Comparison of ENCODE assay signal across 17 cellular contexts in the genomic region with DNA sequence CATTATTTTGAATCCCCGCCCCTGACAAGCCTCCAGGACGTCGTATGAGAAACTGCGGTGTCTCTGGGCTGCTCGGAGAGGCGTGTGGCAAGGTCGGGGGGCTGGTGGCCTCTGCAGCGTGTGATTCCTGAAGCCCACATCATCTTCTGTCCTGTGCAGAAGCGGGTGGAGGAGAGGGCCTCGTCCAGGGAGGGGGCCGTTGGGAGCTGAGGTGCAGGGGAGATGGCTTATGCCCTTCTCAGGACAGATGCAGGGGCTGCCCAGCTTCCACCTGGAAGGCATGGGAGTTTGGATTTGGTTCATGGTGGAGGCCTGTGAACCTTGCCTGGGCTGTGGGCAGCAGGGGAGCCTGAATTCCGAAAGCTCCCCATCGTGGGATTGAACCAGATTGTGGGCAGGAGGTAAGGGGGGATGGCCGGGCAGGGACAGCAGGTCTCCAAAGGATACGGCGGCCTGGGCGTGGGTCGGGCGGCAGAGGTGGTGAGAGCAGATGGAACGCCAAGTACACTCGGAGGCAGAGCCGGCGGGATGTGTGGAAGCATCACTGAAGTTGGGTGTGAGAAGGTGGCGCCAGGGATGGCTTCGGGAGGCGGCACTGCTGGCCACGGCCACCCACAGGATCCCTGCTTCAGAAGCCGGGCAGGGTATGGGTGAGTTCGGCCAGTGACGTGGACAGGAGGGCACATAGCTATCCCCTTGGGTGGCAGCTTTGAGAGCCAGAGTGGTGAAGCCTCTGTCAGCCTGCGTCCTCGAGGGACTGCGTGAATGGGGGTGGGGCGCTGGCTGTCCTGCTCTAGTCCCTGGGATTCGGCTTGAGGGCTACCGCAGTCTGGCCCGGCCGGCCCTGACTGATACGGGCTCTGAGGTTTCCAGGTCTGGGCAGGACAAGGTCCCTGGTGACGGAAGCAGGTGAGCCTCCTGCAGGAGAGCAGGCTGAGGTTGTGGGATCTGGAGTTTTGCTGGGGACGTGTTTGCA.
DNase-seq lines count a peak whose midpoint lies in the region; ATAC-seq and TF ChIP-seq lines count a peak whose summit lies in the region.
"Had no signal": no experiment of that assay in that cellular context is flagged by ENCODE, and none has a peak within 500 bp of the region (broad histone marks: within the 10 kb centered on the region; RNA-seq: fewer than 3 reads in every experiment).

No MANE protein-coding gene starts in this region.

- H3K27me3 ChIP-seq in right cardiac atrium (ENCODE audit: control insufficient read depth, insufficient read depth), result no peaks in the 10 kb centered on the region
- H3K27me3 ChIP-seq in left ventricle myocardium inferior (ENCODE audit: low read depth), result peaks cover 42% of the 10 kb centered on the region
- H3K27me3 ChIP-seq in naive thymus-derived CD4-positive, alpha-beta T cell (ENCODE audit: control insufficient read depth in 2 of 2, insufficient read depth in 2 of 2, low read length in 2 of 2), result no peaks in the 10 kb centered on the region
- H3K27me3 ChIP-seq in upper lobe of right lung, result no peaks in the 10 kb centered on the region
- H3K27me3 ChIP-seq: Peyer's patch had no signal

- DNase-seq in right cardiac atrium (peak in 2 of 3 donors; percentile 22 to 26), left ventricle myocardium inferior (no peak), chondrocyte (ENCODE audit: low spot score) (peak; percentile 90), upper lobe of right lung (peak; percentile 59), NCI-H1436 (lab: John Stamatoyannopoulos, UW) (no peak), epidermal melanocyte (ENCODE audit: insufficient read length, low spot score) (no peak)
- no peak for DNase-seq in naive thymus-derived CD4-positive, alpha-beta T cell
- no peak for DNase-seq in activated CD8-positive, alpha-beta T cell treated with anti-CD3 and anti-CD28 coated beads, Interleukin-2, amount 10 ng/mL, durations not matched to agents 7 days and 5 days
- DNase-seq: C1 segment of cervical spinal cord, DMS79, MV-4-11, NCI-H2029, NCI-H2171, SHP77 treated with DMSO at 0.1 percent for 48 hours, SK-N-SH had no signal

- H3K36me3 Mint-ChIP-seq in chondrocyte (ENCODE audit: low read depth), result no peaks in the 10 kb centered on the region
- H3K36me3 Mint-ChIP-seq in naive thymus-derived CD4-positive, alpha-beta T cell, result no peaks in the 10 kb centered on the region
- no peaks in the 10 kb centered on the region for H3K36me3 Mint-ChIP-seq in activated CD8-positive, alpha-beta T cell treated with anti-CD3 and anti-CD28 coated beads, Interleukin-2, amount 10 ng/mL, durations not matched to agents 7 days and 5 days (ENCODE audit: low read depth)

- H3K4me3 Mint-ChIP-seq in chondrocyte (ENCODE audit: unreplicated experiment), result no peak overlapping the region
- no peak overlapping the region for H3K4me3 Mint-ChIP-seq in naive thymus-derived CD4-positive, alpha-beta T cell
- H3K4me3 Mint-ChIP-seq in activated CD8-positive, alpha-beta T cell treated with anti-CD3 and anti-CD28 coated beads, Interleukin-2, amount 10 ng/mL, durations not matched to agents 7 days and 5 days, result no peak overlapping the region

- CTCF ChIA-PET in naive thymus-derived CD4-positive, alpha-beta T cell (lab: Charles Lee), result no interaction called here
- CTCF ChIA-PET in activated CD8-positive, alpha-beta T cell treated with anti-CD3 and anti-CD28 coated beads, Interleukin-2, amount 10 ng/mL, durations not matched to agents 7 days and 5 days (lab: Charles Lee), result no interaction called here

- peaks cover 5% of the 10 kb centered on the region for H3K9me3 Mint-ChIP-seq in chondrocyte (ENCODE audit: low read depth)
- H3K9me3 Mint-ChIP-seq in naive thymus-derived CD4-positive, alpha-beta T cell, result peaks cover 0 to 2% (median 0%) of the 10 kb centered on the region in 11 donors
- no peaks in the 10 kb centered on the region for H3K9me3 Mint-ChIP-seq in activated CD8-positive, alpha-beta T cell treated with anti-CD3 and anti-CD28 coated beads, Interleukin-2, amount 10 ng/mL, durations not matched to agents 7 days and 5 days (ENCODE audit: insufficient read depth)

- intact Hi-C loops in right cardiac atrium (cut with DNase I) (no loop called here), left ventricle myocardium inferior (cut with micrococcal nuclease) (no loop called here), upper lobe of right lung (cut with DNase I) (no loop called here)
- intact Hi-C loops in naive thymus-derived CD4-positive, alpha-beta T cell (cut with micrococcal nuclease), result no loop called here

- H3K4me1 Mint-ChIP-seq in chondrocyte (ENCODE audit: low read depth), result no peaks in the 10 kb centered on the region
- no peaks in the 10 kb centered on the region for H3K4me1 Mint-ChIP-seq in naive thymus-derived CD4-positive, alpha-beta T cell
- no peaks in the 10 kb centered on the region for H3K4me1 Mint-ChIP-seq in activated CD8-positive, alpha-beta T cell treated with anti-CD3 and anti-CD28 coated beads, Interleukin-2, amount 10 ng/mL, durations not matched to agents 7 days and 5 days (ENCODE audit: low read depth)

- H3K9me3 ChIP-seq in right cardiac atrium (ENCODE audit: control insufficient read depth, low read length) (no peaks in the 10 kb centered on the region), left ventricle myocardium inferior (replicated peaks) (peaks cover 1% of the 10 kb centered on the region), upper lobe of right lung (no peaks in the 10 kb centered on the region)
- H3K9me3 ChIP-seq in naive thymus-derived CD4-positive, alpha-beta T cell (ENCODE audit: control insufficient read depth in 2 of 3, low read length in 3 of 3), result no peaks in the 10 kb centered on the region
- H3K9me3 ChIP-seq: Peyer's patch, SK-N-SH had no signal

- H3K27ac Mint-ChIP-seq in chondrocyte (ENCODE audit: unreplicated experiment), result no peak overlapping the region
- no peak overlapping the region for H3K27ac Mint-ChIP-seq in naive thymus-derived CD4-positive, alpha-beta T cell
- H3K27ac Mint-ChIP-seq in activated CD8-positive, alpha-beta T cell treated with anti-CD3 and anti-CD28 coated beads, Interleukin-2, amount 10 ng/mL, durations not matched to agents 7 days and 5 days, result no peak overlapping the region

- H3K4me3 ChIP-seq in right cardiac atrium (ENCODE audit: low read length) (no peak overlapping the region), left ventricle myocardium inferior (no peak overlapping the region), upper lobe of right lung (no peak overlapping the region)
- no peak overlapping the region for H3K4me3 ChIP-seq in naive thymus-derived CD4-positive, alpha-beta T cell (ENCODE audit: low read length)
- H3K4me3 ChIP-seq: Peyer's patch had no signal

- no peaks in the 10 kb centered on the region for H3K4me1 ChIP-seq in right cardiac atrium (ENCODE audit: control insufficient read depth, insufficient read depth, low read length)
- H3K4me1 ChIP-seq in left ventricle myocardium inferior, result no peaks in the 10 kb centered on the region
- H3K4me1 ChIP-seq in naive thymus-derived CD4-positive, alpha-beta T cell (ENCODE audit: control insufficient read depth in 2 of 2, insufficient read depth in 2 of 2, low read length in 2 of 2), result no peaks in the 10 kb centered on the region
- H3K4me1 ChIP-seq in upper lobe of right lung, result no peaks in the 10 kb centered on the region
- H3K4me1 ChIP-seq: Peyer's patch had no signal

- H3K27ac ChIP-seq in right cardiac atrium (ENCODE audit: low read length) (no peak overlapping the region), left ventricle myocardium inferior (replicated peaks) (no peak overlapping the region), upper lobe of right lung (no peak overlapping the region)
- H3K27ac ChIP-seq in naive thymus-derived CD4-positive, alpha-beta T cell (ENCODE audit: low read depth, low read length), result no peak overlapping the region
- H3K27ac ChIP-seq: KMS-11, Peyer's patch had no signal

- H3K27me3 Mint-ChIP-seq in chondrocyte (ENCODE audit: low read depth), result peaks cover 43% of the 10 kb centered on the region
- H3K27me3 Mint-ChIP-seq in naive thymus-derived CD4-positive, alpha-beta T cell, result peaks cover 0 to 22% (median 6%) of the 10 kb centered on the region in 5 donors
- H3K27me3 Mint-ChIP-seq in activated CD8-positive, alpha-beta T cell treated with anti-CD3 and anti-CD28 coated beads, Interleukin-2, amount 10 ng/mL, durations not matched to agents 7 days and 5 days (ENCODE audit: low read depth), result peaks cover 3% of the 10 kb centered on the region

- ATAC-seq in right cardiac atrium (peak in 1 of 2 donors; percentile 22), upper lobe of right lung (no peak)
- ATAC-seq in naive thymus-derived CD4-positive, alpha-beta T cell, result peak; percentile 31
- no peak for ATAC-seq in activated CD8-positive, alpha-beta T cell treated with anti-CD3 and anti-CD28 coated beads, Interleukin-2, amount 10 ng/mL, durations not matched to agents 7 days and 5 days

- 86% methylated on average over 41 of the region's 41 CpGs for WGBS in right cardiac atrium

- H3K36me3 ChIP-seq in left ventricle myocardium inferior, result no peaks in the 10 kb centered on the region
- no peaks in the 10 kb centered on the region for H3K36me3 ChIP-seq in naive thymus-derived CD4-positive, alpha-beta T cell (ENCODE audit: control insufficient read depth in 2 of 3, insufficient read depth in 3 of 3, low read length in 3 of 3)
- no peaks in the 10 kb centered on the region for H3K36me3 ChIP-seq in upper lobe of right lung
- H3K36me3 ChIP-seq: Peyer's patch had no signal

- TF ChIP-seq CTCF in left ventricle myocardium inferior (IDR thresholded peaks at IDR 0.05; ENCODE audit: borderline replicate concordance) (no peak), chondrocyte (IDR thresholded peaks at IDR 0.05) (no peak), upper lobe of right lung (IDR thresholded peaks at IDR 0.05) (no peak)

- POLR2A ChIA-PET in naive thymus-derived CD4-positive, alpha-beta T cell (lab: Charles Lee), result no interaction called here
- POLR2A ChIA-PET in activated CD8-positive, alpha-beta T cell treated with anti-CD3 and anti-CD28 coated beads, Interleukin-2, amount 10 ng/mL, durations not matched to agents 7 days and 5 days (lab: Charles Lee), result no interaction called here

Comparison
In these comparisons a context has a peak if more than half of its experiments do, and no peak if none do; other contexts are left out.
1. DNase-seq: peak in right cardiac atrium (2 of 3), chondrocyte (single experiment) and upper lobe of right lung (single experiment); none in left ventricle myocardium inferior (single experiment), naive thymus-derived CD4-positive, alpha-beta T cell (0 of 9), activated CD8-positive, alpha-beta T cell treated with anti-CD3 and anti-CD28 coated beads, Interleukin-2, amount 10 ng/mL, durations not matched to agents 7 days and 5 days (single experiment), NCI-H1436 (single experiment) and epidermal melanocyte (single experiment).